ENCODE assay signal across 9 cellular contexts in genomic region chr9:83544002-83544698, GRCh38. TPM values are rescaled to one million over a fixed set of nuclear protein-coding genes. Genes with fewer than 3 reads are reported as not detected.
DNase-seq lines count a peak whose midpoint lies in the region; ATAC-seq and TF ChIP-seq lines count a peak whose summit lies in the region.
"Had no signal": no experiment of that assay in that cellular context is flagged by ENCODE, and none has a peak within 500 bp of the region (broad histone marks: within the 10 kb centered on the region; RNA-seq: fewer than 3 reads in every experiment).

No MANE protein-coding gene starts in this region.

- WGBS in SK-N-SH (ENCODE audit: low lambda C conversion rate) = 39% methylated on average over 4 of the region's 5 CpGs

- H2AFZ ChIP-seq in SK-N-SH (ENCODE audit: low read depth) = no peak overlapping the region

- CTCF ChIA-PET in activated CD4-positive, alpha-beta T cell treated with anti-CD3 and anti-CD28 coated beads for 36 hours (lab: Charles Lee) = interaction anchor here (0.6 to 5.4 kb wide), 12 partner anchors 9 to 1574 kb away, joined by 3 to 64 read pairs (median 3); no protein-coding TSS in a partner anchor
- CTCF ChIA-PET in SK-N-SH (lab: Yijun Ruan, JAX) = interaction anchor here (0.5 to 5.3 kb wide), 30 partner anchors 9 to 560 kb away, joined by 3 to 111 read pairs (median 4); no protein-coding TSS in a partner anchor

- H4K20me1 ChIP-seq in SK-N-SH (ENCODE audit: insufficient read depth) = no peaks in the 10 kb centered on the region
- H4K20me1 ChIP-seq: BLaER1 treated with 17β-estradiol and CSF1 and Interleukin-3, amounts not matched to agents 10 nM and 100 nM had no signal

- H3K4me3 Mint-ChIP-seq in activated CD4-positive, alpha-beta T cell treated with anti-CD3 and anti-CD28 coated beads for 36 hours = no peak overlapping the region

- H3K36me3 Mint-ChIP-seq in activated CD4-positive, alpha-beta T cell treated with anti-CD3 and anti-CD28 coated beads for 36 hours (ENCODE audit: low read depth) = peaks cover 1% of the 10 kb centered on the region

- H3F3A ChIP-seq in SK-N-SH (replicated peaks; ENCODE audit: insufficient read depth) = no peaks in the 10 kb centered on the region

- peak; percentile 84 for TF ChIP-seq CTCF in SK-N-SH (IDR thresholded peaks at IDR 0.05)
- TF ChIP-seq CTCF in fibroblast of villous mesenchyme (IDR thresholded peaks at IDR 0.05; ENCODE audit: insufficient read depth, low read depth, low read length) = peak; percentile 79

- H3K36me3 ChIP-seq in SK-N-SH (replicated peaks in 1 of 2; ENCODE audit: control insufficient read depth in 1 of 2, insufficient read depth in 2 of 2, low read length in 1 of 2) = no peaks in the 10 kb centered on the region
- H3K36me3 ChIP-seq: BLaER1 treated with 17β-estradiol and CSF1 and Interleukin-3, amounts not matched to agents 10 nM and 100 nM had no signal

- POLR2A ChIA-PET in activated CD4-positive, alpha-beta T cell treated with anti-CD3 and anti-CD28 coated beads for 36 hours (lab: Charles Lee) = no interaction called here
- POLR2A ChIA-PET in SK-N-SH (lab: Yijun Ruan, JAX) = no interaction called here

- no peaks in the 10 kb centered on the region for H3K27me3 ChIP-seq in SK-N-SH (ENCODE audit: insufficient read depth)
- H3K27me3 ChIP-seq: BLaER1 treated with 17β-estradiol and CSF1 and Interleukin-3, amounts not matched to agents 10 nM and 100 nM had no signal

- H3K4me3 ChIP-seq in SK-N-SH (ENCODE audit: low read depth in 2 of 2, low read length in 1 of 2) (no peak overlapping the region; a peak in 1 of 4 replicates), fibroblast of villous mesenchyme (ENCODE audit: low read depth, low read length) (no peak overlapping the region)
- H3K4me3 ChIP-seq: BLaER1 treated with 17β-estradiol and CSF1 and Interleukin-3, amounts not matched to agents 10 nM and 100 nM had no signal

- no peaks in the 10 kb centered on the region for H3K79me2 ChIP-seq in SK-N-SH (ENCODE audit: insufficient read depth)

- ATAC-seq in activated CD4-positive, alpha-beta T cell treated with anti-CD3 and anti-CD28 coated beads for 36 hours = peak; percentile 47
- ATAC-seq in HG02588 (IDR thresholded peaks at IDR 0.05; ENCODE audit: unreplicated experiment) = peak; percentile 92

- no peaks in the 10 kb centered on the region for H3K9me2 ChIP-seq in SK-N-SH

- no peak overlapping the region for H3K4me2 ChIP-seq in SK-N-SH
- H3K4me2 ChIP-seq: BLaER1 treated with 17β-estradiol and CSF1 and Interleukin-3, amounts not matched to agents 10 nM and 100 nM had no signal

- peaks cover 12% of the 10 kb centered on the region for H3K9me3 Mint-ChIP-seq in activated CD4-positive, alpha-beta T cell treated with anti-CD3 and anti-CD28 coated beads for 36 hours (ENCODE audit: low read depth)

- no peaks in the 10 kb centered on the region for H3K9me3 ChIP-seq in SK-N-SH

- H3K9ac ChIP-seq in SK-N-SH = no peak overlapping the region
- H3K9ac ChIP-seq: BLaER1 treated with 17β-estradiol and CSF1 and Interleukin-3, amounts not matched to agents 10 nM and 100 nM had no signal

- H3K27me3 Mint-ChIP-seq in activated CD4-positive, alpha-beta T cell treated with anti-CD3 and anti-CD28 coated beads for 36 hours = peaks cover 15% of the 10 kb centered on the region

- H3K4me1 Mint-ChIP-seq in activated CD4-positive, alpha-beta T cell treated with anti-CD3 and anti-CD28 coated beads for 36 hours = peaks cover under 1% of the 10 kb centered on the region

- no peak overlapping the region for H3K27ac ChIP-seq in SK-N-SH (ENCODE audit: low read depth in 2 of 2, low read length in 1 of 2)
- H3K27ac ChIP-seq: BLaER1 treated with 17β-estradiol and CSF1 and Interleukin-3, amounts not matched to agents 10 nM and 100 nM had no signal

- peak; percentile 12 for DNase-seq in activated CD4-positive, alpha-beta T cell treated with anti-CD3 and anti-CD28 coated beads for 36 hours
- DNase-seq in activated CD4-positive, alpha-beta T cell treated with anti-CD3 and anti-CD28 coated beads, Interleukin-2, amount 50 U/mL, for 1 hour = no peak
- DNase-seq in NCI-H1048 (lab: John Stamatoyannopoulos, UW) (peak; percentile 20), SK-N-SH (peak; percentile 56), fibroblast of villous mesenchyme (ENCODE audit: low read depth) (peak; percentile 72), pons (ENCODE audit: low spot score) (peak; percentile 21), activated gamma-delta T cell treated with Interleukin-2 at 50 U/mL for 16 hours (no peak)

- H3K27ac Mint-ChIP-seq in activated CD4-positive, alpha-beta T cell treated with anti-CD3 and anti-CD28 coated beads for 36 hours = no peak overlapping the region

- H3K4me1 ChIP-seq in SK-N-SH (ENCODE audit: control insufficient read depth in 1 of 2, insufficient read depth in 2 of 2, low read depth in 1 of 2, low read length in 1 of 2) = peaks cover 0 to 8% of the 10 kb centered on the region in 2 experiments; a peak in 1 of 4 replicates
- H3K4me1 ChIP-seq: BLaER1 treated with 17β-estradiol and CSF1 and Interleukin-3, amounts not matched to agents 10 nM and 100 nM had no signal

- TF ChIP-seq RAD21 in SK-N-SH (IDR thresholded peaks at IDR 0.05; ENCODE audit: low read length) = peak; percentile 90

- intact Hi-C loops in activated CD4-positive, alpha-beta T cell treated with anti-CD3 and anti-CD28 coated beads for 36 hours (cut with DNase I, micrococcal nuclease) = loop anchor here (1.0 kb wide), 1 partner anchor 210 kb away; no protein-coding TSS in a partner anchor

- TF ChIP-seq EP300 in SK-N-SH (IDR thresholded peaks at IDR 0.05; ENCODE audit: borderline replicate concordance in 1 of 2, low read depth in 1 of 2, low read length in 1 of 2) = no peak

TF ChIP-seq in SK-N-SH, 30 proteins besides CTCF, POLR2A, EP300 and RAD21:
- TF ChIP-seq SMC3 (IDR thresholded peaks at IDR 0.05; ENCODE audit: low read depth, low read length) = peak; percentile 90
- TF ChIP-seq TCF12 (IDR thresholded peaks at IDR 0.05) = peak; percentile 35; the same call in 1 of the 2 replicates
- TF ChIP-seq PBX3 (IDR thresholded peaks at IDR 0.05) = peak; percentile 37
- TF ChIP-seq RFX5 (IDR thresholded peaks at IDR 0.05; ENCODE audit: low read length) = no peak
- TF ChIP-seq NRF1 (IDR thresholded peaks at IDR 0.05; ENCODE audit: low read depth, low read length) = 0 out of 2 replicates have a peak, but pooled peaks have one; percentile 0
- TF ChIP-seq CHD2 (IDR thresholded peaks at IDR 0.05; ENCODE audit: low read length, partially characterized antibody) = peak; percentile 21
- TF ChIP-seq NFIC (IDR thresholded peaks at IDR 0.05; ENCODE audit: borderline replicate concordance) = no peak
- no peak for TF ChIP-seq POLR2AphosphoS5 (IDR thresholded peaks at IDR 0.05; ENCODE audit: low read depth, low read length)

RNA-seq across cellular contexts. Expression of gene FRMD3, which starts 5.9 kb away (rescaled TPM):
- under 1 TPM; 0.35 to 0.46 TPM for total RNA-seq in activated CD4-positive, alpha-beta T cell treated with anti-CD3 and anti-CD28 coated beads for 36 hours
- 0.89 and 1.3 TPM in 2 replicates for polyA plus RNA-seq in SK-N-SH (2012; rRNA removed)
- polyA plus RNA-seq in SK-N-SH (2012; cell fraction: cytosol; rRNA removed) = 1.3 and 1.9 TPM in 2 replicates
- 1.7 and 2.0 TPM in 2 replicates for polyA plus RNA-seq in SK-N-SH (2012; cell fraction: nucleus; rRNA removed)
- total RNA-seq in fibroblast of villous mesenchyme = 0.64 and 0.86 TPM in 2 replicates

Comparison
In these comparisons a context has a peak if more than half of its experiments do, and no peak if none do; other contexts are left out.
1. DNase-seq: peak in activated CD4-positive, alpha-beta T cell treated with anti-CD3 and anti-CD28 coated beads for 36 hours (single experiment), NCI-H1048 (single experiment), SK-N-SH (single experiment), fibroblast of villous mesenchyme (single experiment) and pons (single experiment); none in activated CD4-positive, alpha-beta T cell treated with anti-CD3 and anti-CD28 coated beads, Interleukin-2, amount 50 U/mL, for 1 hour (single experiment) and activated gamma-delta T cell treated with Interleukin-2 at 50 U/mL for 16 hours (single experiment).